In the genomic region with DNA sequence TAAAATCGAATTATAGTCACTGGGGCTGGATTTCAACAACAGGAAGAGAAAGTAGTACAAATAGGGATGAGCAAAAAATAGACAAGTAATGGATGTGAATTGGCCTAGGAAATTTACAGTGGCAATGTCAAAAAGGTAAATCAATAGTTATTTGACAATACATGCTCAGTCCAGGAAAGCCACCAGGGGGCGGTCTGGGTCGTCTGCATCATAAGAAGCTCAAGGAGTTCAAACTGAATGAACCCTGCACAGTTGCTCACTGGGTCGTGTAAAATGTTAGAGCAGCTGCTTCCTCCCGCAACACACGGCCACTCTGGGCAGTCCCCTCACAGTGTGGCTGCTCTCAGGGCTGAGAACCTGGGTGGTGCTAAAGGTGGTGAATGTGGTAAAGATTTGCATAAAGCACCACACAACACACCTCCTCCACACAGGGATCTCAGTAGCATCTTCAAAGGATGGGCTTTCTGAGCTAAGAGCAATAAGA, we compare ENCODE assay signal across 8 cellular contexts.
DNase-seq lines count a peak whose midpoint lies in the region; ATAC-seq lines count a peak whose summit lies in the region.

No MANE protein-coding gene starts in this region.

- H3K27ac Mint-ChIP-seq in activated naive CD4-positive, alpha-beta T cell treated with anti-CD3 and anti-CD28 coated beads, Interleukin-2, amount 50 U/mL, for 72 hours: no peak overlapping the region

- H3K27me3 ChIP-seq in right cardiac atrium (ENCODE audit: control insufficient read depth, insufficient read depth): peaks cover 3% of the 10 kb centered on the region

- H3K9me3 Mint-ChIP-seq in activated naive CD4-positive, alpha-beta T cell treated with anti-CD3 and anti-CD28 coated beads, Interleukin-2, amount 50 U/mL, for 72 hours: no peaks in the 10 kb centered on the region

- peak; percentile 55 for DNase-seq in GDM1 (lab: John Stamatoyannopoulos, UW)
- DNase-seq in KBM-7: peak; percentile 71
- peak; percentile 65 for DNase-seq in SK-N-DZ (ENCODE audit: low spot score)
- peak in 1 of 2 donors; percentile 74 for DNase-seq in activated naive CD4-positive, alpha-beta T cell treated with anti-CD3 and anti-CD28 coated beads, Interleukin-2, amount 50 U/mL, for 72 hours (ENCODE audit: low spot score in 2 of 2)
- DNase-seq in right cardiac atrium: peak; percentile 50 to 85 (median 68)
- peak; percentile 66 for DNase-seq in stimulated activated CD4-positive, alpha-beta T cell treated with anti-CD3 and anti-CD28 coated beads, Interleukin-12 subunit alpha, Interleukin-12 subunit beta, amount 100 ng/mL, for 4 hours
- no peak for DNase-seq in foreskin melanocyte

- WGBS in right cardiac atrium: 2% methylated on average over 6 of the region's 6 CpGs

- no peaks in the 10 kb centered on the region for H3K4me1 ChIP-seq in right cardiac atrium (ENCODE audit: control insufficient read depth, insufficient read depth, low read length)

- no peaks in the 10 kb centered on the region for H3K9me3 ChIP-seq in right cardiac atrium (ENCODE audit: control insufficient read depth, low read length)

- intact Hi-C loops in right cardiac atrium (cut with DNase I): no loop called here

- no peak overlapping the region for H3K27ac ChIP-seq in right cardiac atrium (ENCODE audit: low read length)

- peak; percentile 97 for ATAC-seq in GM21737 (IDR thresholded peaks at IDR 0.05; ENCODE audit: unreplicated experiment)
- peak; percentile 41 to 86 for ATAC-seq in activated naive CD4-positive, alpha-beta T cell treated with anti-CD3 and anti-CD28 coated beads, Interleukin-2, amount 50 U/mL, for 72 hours
- no peak for ATAC-seq in right cardiac atrium

- in situ Hi-C loops in KBM-7 (cut with MboI; ENCODE audit: low pct_unique_long_range_greater_than_20kb, low sequenced_read_pairs): no loop called here

- H3K4me3 ChIP-seq in right cardiac atrium (ENCODE audit: low read length): no peak overlapping the region

- no peaks in the 10 kb centered on the region for H3K36me3 Mint-ChIP-seq in activated naive CD4-positive, alpha-beta T cell treated with anti-CD3 and anti-CD28 coated beads, Interleukin-2, amount 50 U/mL, for 72 hours

Comparison
In these comparisons a context has a peak if more than half of its experiments do, and no peak if none do; other contexts are left out.
1. ATAC-seq: peak in GM21737 (single experiment) and activated naive CD4-positive, alpha-beta T cell treated with anti-CD3 and anti-CD28 coated beads, Interleukin-2, amount 50 U/mL, for 72 hours (2 of 2); none in right cardiac atrium (0 of 2).